ENCODE assay signal across 8 cellular contexts in the genomic region with DNA sequence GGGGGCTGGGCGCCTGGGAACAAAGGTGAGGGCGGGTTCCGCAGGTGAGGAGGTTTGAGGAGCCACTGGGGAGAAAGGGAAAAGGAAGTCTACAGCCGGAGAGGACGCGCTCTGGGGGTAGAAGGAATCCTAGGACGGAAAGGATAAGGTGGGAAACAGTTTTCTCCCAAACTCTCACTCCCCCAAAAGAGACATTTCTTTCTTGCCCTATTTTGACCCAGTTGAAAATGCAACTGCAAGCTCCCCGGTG. TPM values are rescaled to one million over a fixed set of nuclear protein-coding genes. Genes with fewer than 3 reads are reported as not detected.
DNase-seq lines count a peak whose midpoint lies in the region; ATAC-seq, FAIRE-seq and TF ChIP-seq lines count a peak whose summit lies in the region.

No MANE protein-coding gene starts in this region.

- H3K4me3 Mint-ChIP-seq in natural killer cell = peak overlapping the region; percentile 88

- no peak for FAIRE-seq in urothelium cell line (lab: Jason Lieb, UNC)

- H3K27me3 Mint-ChIP-seq in natural killer cell (ENCODE audit: low read depth in 2 of 2) = no peaks in the 10 kb centered on the region

- TF ChIP-seq CTCF in colonic mucosa (IDR thresholded peaks at IDR 0.05) (no peak), natural killer cell (IDR thresholded peaks at IDR 0.05) (no peak)

- peaks cover 14% of the 10 kb centered on the region; the same call in 1 of the 2 replicates for H3K4me1 ChIP-seq in ES-I3 (ENCODE audit: insufficient read depth, low read length)
- peaks cover 13% of the 10 kb centered on the region for H3K4me1 ChIP-seq in colonic mucosa

- H3K9ac ChIP-seq in ES-I3 (ENCODE audit: low read depth, low read length) = peak overlapping the region; percentile 87
- H3K9ac ChIP-seq in colonic mucosa (ENCODE audit: low read depth in 2 of 2, low read length in 2 of 2) = peak overlapping the region; percentile 79 to 92

- peak; percentile 50 for DNase-seq in NCI-H128 (lab: John Stamatoyannopoulos, UW; ENCODE audit: unreplicated experiment)
- no peak for DNase-seq in colonic mucosa
- no peak for DNase-seq in natural killer cell
- no peak for DNase-seq in SW480 (ENCODE audit: low spot score)
- DNase-seq in urothelium cell line (ENCODE audit: low spot score) = no peak
- DNase-seq in NOMO-1 (lab: John Stamatoyannopoulos, UW; ENCODE audit: unreplicated experiment in 2 of 2) = no peak
- DNase-seq in RKO (ENCODE audit: low spot score) = no peak

- H3K9me3 Mint-ChIP-seq in natural killer cell = no peaks in the 10 kb centered on the region

- intact Hi-C loops in colonic mucosa (cut with DNase I) (loop anchor here (10.0 kb wide), 1 partner anchor 196 kb away; a partner anchor contains a TSS), natural killer cell (cut with micrococcal nuclease) (loop anchor here (1.0 to 5.0 kb wide), 3 partner anchors 171 to 449 kb away; a partner anchor contains a TSS)

- H3K27me3 ChIP-seq in colonic mucosa = no peaks in the 10 kb centered on the region

- peak overlapping the region; percentile 96 for H3K27ac ChIP-seq in colonic mucosa

- H3K4me3 ChIP-seq in colonic mucosa = peak overlapping the region; percentile 65

- no peak for ATAC-seq in natural killer cell

- peaks cover 18% of the 10 kb centered on the region for H3K36me3 ChIP-seq in ES-I3 (ENCODE audit: insufficient read depth, low read length)
- H3K36me3 ChIP-seq in colonic mucosa = no peaks in the 10 kb centered on the region

- H3K9me3 ChIP-seq in ES-I3 (ENCODE audit: control insufficient read depth, insufficient read depth, low read length) = no peaks in the 10 kb centered on the region
- H3K9me3 ChIP-seq in colonic mucosa = no peaks in the 10 kb centered on the region

- H3K27ac Mint-ChIP-seq in natural killer cell = peak overlapping the region; percentile 86 to 92

- no peaks in the 10 kb centered on the region for H3K36me3 Mint-ChIP-seq in natural killer cell

- peaks cover 51 to 70% of the 10 kb centered on the region in 2 donors for H3K4me1 Mint-ChIP-seq in natural killer cell

RNA-seq across cellular contexts. Expression of a gene that starts 0.7 kb away (rescaled TPM):
- total RNA-seq in colonic mucosa (100 to 1,000 TPM; 123 to 124 TPM), natural killer cell (100 to 1,000 TPM; 109 to 132 (median 116) TPM)

RNA-seq across cellular contexts. Expression of a gene that starts 0.7 kb away (rescaled TPM):
- total RNA-seq in colonic mucosa = 10 to 100 TPM; 22.4 to 30.3 TPM
- total RNA-seq in natural killer cell = 1 to 10 TPM; 4.5 to 6.6 (median 5.0) TPM
